8 cellular contexts compared by ENCODE assay signal in the genomic region with DNA sequence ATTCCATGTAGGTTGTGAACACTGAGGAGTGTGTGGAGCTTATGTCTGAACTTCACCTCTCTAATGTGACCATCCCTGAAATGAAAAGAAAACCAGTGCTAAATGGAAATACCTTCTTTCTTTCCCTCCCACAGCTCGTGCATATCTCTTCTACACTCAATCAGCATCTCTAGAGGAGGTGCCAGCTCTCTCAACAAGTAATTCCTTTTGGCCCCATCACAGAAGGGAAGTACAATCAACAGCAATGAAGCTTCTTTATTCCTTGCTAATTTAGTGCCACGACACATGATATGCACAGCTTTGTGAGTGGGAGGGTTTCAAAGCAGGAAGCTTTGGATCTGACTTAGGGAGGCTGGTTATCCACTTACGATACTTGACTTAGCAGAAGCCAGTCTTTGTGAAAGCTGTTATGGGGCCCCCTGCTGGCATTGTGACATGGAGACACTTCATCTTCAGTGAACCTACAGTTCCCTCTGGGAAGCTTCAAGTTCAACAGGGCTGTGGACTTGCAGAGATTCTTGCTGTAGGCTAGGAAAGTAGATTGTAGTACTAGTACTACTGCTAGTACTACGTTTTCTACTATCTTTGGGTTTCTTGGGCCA.
DNase-seq lines count a peak whose midpoint lies in the region; ATAC-seq and TF ChIP-seq lines count a peak whose summit lies in the region.

No MANE protein-coding gene starts in this region.

- no peaks in the 10 kb centered on the region for H3K4me1 Mint-ChIP-seq in CD4-positive, CD25-positive, alpha-beta regulatory T cell

- H3K4me3 ChIP-seq in CD4-positive, CD25-positive, alpha-beta regulatory T cell (ENCODE audit: low read depth, low read length) = no peak overlapping the region
- H3K4me3 ChIP-seq in WI38 (ENCODE audit: low read depth, low read length) (no peak overlapping the region), foreskin fibroblast (ENCODE audit: low read depth in 1 of 2, low read length in 2 of 2) (no peak overlapping the region), parathyroid adenoma (ENCODE audit: low read depth, low read length) (no peak overlapping the region)

- no peaks in the 10 kb centered on the region for H3K36me3 Mint-ChIP-seq in CD4-positive, CD25-positive, alpha-beta regulatory T cell

- H3K36me3 ChIP-seq in CD4-positive, CD25-positive, alpha-beta regulatory T cell (ENCODE audit: control insufficient read depth, insufficient read depth, low read length) = no peaks in the 10 kb centered on the region
- H3K36me3 ChIP-seq in parathyroid adenoma (ENCODE audit: control insufficient read depth, insufficient read depth, low read length) = no peaks in the 10 kb centered on the region

- H3K27ac Mint-ChIP-seq in CD4-positive, CD25-positive, alpha-beta regulatory T cell = no peak overlapping the region

- H3K27ac ChIP-seq in CD4-positive, CD25-positive, alpha-beta regulatory T cell (ENCODE audit: insufficient read depth, low read length, poor library complexity, severe bottlenecking) = no peak overlapping the region
- H3K27ac ChIP-seq in parathyroid adenoma = no peak overlapping the region

- H3K79me2 ChIP-seq in parathyroid adenoma = no peaks in the 10 kb centered on the region

- no peak overlapping the region for H3K9ac ChIP-seq in parathyroid adenoma

- peak overlapping the region in 1 of 4 donors; percentile 12 for H3K4me3 Mint-ChIP-seq in CD4-positive, CD25-positive, alpha-beta regulatory T cell

- no peak overlapping the region for H3K4me2 ChIP-seq in parathyroid adenoma (ENCODE audit: low read length)

- no peaks in the 10 kb centered on the region for H3K9me3 ChIP-seq in CD4-positive, CD25-positive, alpha-beta regulatory T cell (ENCODE audit: control insufficient read depth in 2 of 2, low read length in 2 of 2)
- no peaks in the 10 kb centered on the region for H3K9me3 ChIP-seq in parathyroid adenoma (ENCODE audit: control insufficient read depth, low read length)

- no peak for ATAC-seq in CD4-positive, CD25-positive, alpha-beta regulatory T cell (ENCODE audit: low read depth in 2 of 2)
- ATAC-seq in HG03457 (IDR thresholded peaks at IDR 0.05; ENCODE audit: unreplicated experiment) = no peak

- no peak overlapping the region for H2AFZ ChIP-seq in parathyroid adenoma

- H3K4me1 ChIP-seq in CD4-positive, CD25-positive, alpha-beta regulatory T cell (ENCODE audit: control insufficient read depth, insufficient read depth, low read length, poor library complexity, severe bottlenecking) = no peaks in the 10 kb centered on the region
- no peaks in the 10 kb centered on the region for H3K4me1 ChIP-seq in parathyroid adenoma

- peaks cover 19% of the 10 kb centered on the region for H3K27me3 Mint-ChIP-seq in CD4-positive, CD25-positive, alpha-beta regulatory T cell

- TF ChIP-seq CTCF in GM20000 (IDR thresholded peaks at IDR 0.05; ENCODE audit: extremely low read depth, missing control alignments) (peak; percentile 55), WI38 (IDR thresholded peaks at IDR 0.05; ENCODE audit: low read depth, low read length) (peak; percentile 81), foreskin fibroblast (IDR thresholded peaks at IDR 0.05; ENCODE audit: low read depth, low read length) (peak; percentile 77), parathyroid adenoma (IDR thresholded peaks at IDR 0.05) (peak; percentile 50)

- no peaks in the 10 kb centered on the region for H3K9me3 Mint-ChIP-seq in CD4-positive, CD25-positive, alpha-beta regulatory T cell

- H3K27me3 ChIP-seq in CD4-positive, CD25-positive, alpha-beta regulatory T cell (ENCODE audit: control insufficient read depth, insufficient read depth, low read length) = peaks cover 14% of the 10 kb centered on the region
- no peaks in the 10 kb centered on the region for H3K27me3 ChIP-seq in parathyroid adenoma (ENCODE audit: control insufficient read depth, insufficient read depth, low read length)

- DNase-seq in CD4-positive, CD25-positive, alpha-beta regulatory T cell = peak; percentile 2 to 49 (median 15)
- DNase-seq in GM20000 (ENCODE audit: low spot score) (peak; percentile 16), NCI-H1694 (lab: John Stamatoyannopoulos, UW) (peak; percentile 79), foreskin fibroblast (peak; percentile 56 to 81), ecto neural progenitor cell (ENCODE audit: low spot score) (no peak)
